In genomic region chr2:54259413-54260240, GRCh38 we compare ENCODE assay signal across 16 cellular contexts. TPM values are rescaled to one million over a fixed set of nuclear protein-coding genes. Genes with fewer than 3 reads are reported as not detected.
DNase-seq lines count a peak whose midpoint lies in the region; ATAC-seq and TF ChIP-seq lines count a peak whose summit lies in the region.
"Had no signal": no experiment of that assay in that cellular context is flagged by ENCODE, and none has a peak within 500 bp of the region (broad histone marks: within the 10 kb centered on the region; RNA-seq: fewer than 3 reads in every experiment).

No MANE protein-coding gene starts in this region.

- peak; percentile 85 for ATAC-seq in GM18498 (IDR thresholded peaks at IDR 0.05; ENCODE audit: unreplicated experiment)
- peak; percentile 96 for ATAC-seq in GM19463 (IDR thresholded peaks at IDR 0.05; ENCODE audit: unreplicated experiment)
- ATAC-seq in HG02798 (IDR thresholded peaks at IDR 0.05; ENCODE audit: poor library complexity, unreplicated experiment), result peak; percentile 87
- ATAC-seq in HG03558 (IDR thresholded peaks at IDR 0.05; ENCODE audit: extremely low read depth, unreplicated experiment), result peak; percentile 72
- no peak for ATAC-seq in HG03139 (IDR thresholded peaks at IDR 0.05; ENCODE audit: unreplicated experiment)
- ATAC-seq in GM21723 (IDR thresholded peaks at IDR 0.05; ENCODE audit: unreplicated experiment), result no peak
- ATAC-seq: naive thymus-derived CD8-positive, alpha-beta T cell had no signal

- TF ChIP-seq CTCF in BE2C (IDR thresholded peaks at IDR 0.05; ENCODE audit: low read depth, low read length), result no peak

- H3K9me3 ChIP-seq in BE2C, result no peaks in the 10 kb centered on the region
- H3K9me3 ChIP-seq: left ventricle myocardium inferior had no signal

- no peaks in the 10 kb centered on the region for H3K4me1 ChIP-seq in BE2C
- H3K4me1 ChIP-seq: left ventricle myocardium inferior had no signal

- no peaks in the 10 kb centered on the region for H3K36me3 ChIP-seq in BE2C
- H3K36me3 ChIP-seq: left ventricle myocardium inferior had no signal

- H3K4me3 ChIP-seq in BE2C (ENCODE audit: low read depth, low read length), result no peak overlapping the region
- H3K4me3 ChIP-seq: left ventricle myocardium inferior had no signal

- no peak for DNase-seq in AG08395 (ENCODE audit: low spot score)
- no peak for DNase-seq in BE2C
- DNase-seq: activated CD4-positive, alpha-beta T cell treated with anti-CD3 and anti-CD28 coated beads for 4 hours; dermis blood vessel endothelial cell; hypothalamus; left ventricle myocardium inferior; naive thymus-derived CD8-positive, alpha-beta T cell; NCI-H1105 treated with DMSO at 0.1 percent for 48 hours; NCI-H510A had no signal

- H3K27me3 ChIP-seq in BE2C, result no peaks in the 10 kb centered on the region

RNA-seq across cellular contexts. Expression of gene TSPYL6, which starts 3.6 kb away (rescaled TPM):
- not detected for polyA plus RNA-seq in BE2C (2012; ENCODE audit: insufficient read depth, insufficient read length, low read depth)
- polyA plus RNA-seq: AG04450; naive thymus-derived CD8-positive, alpha-beta T cell had no signal

Comparison
In these comparisons a context has a peak if more than half of its experiments do, and no peak if none do; other contexts are left out.
1. ATAC-seq: peak in GM18498 (single experiment), GM19463 (single experiment), HG02798 (single experiment) and HG03558 (single experiment); none in HG03139 (single experiment) and GM21723 (single experiment).